1 cellular context compared by ENCODE assay signal in genomic region chr4:184472540-184473264, GRCh38.
TF ChIP-seq lines count a peak whose summit lies in the region.

No MANE protein-coding gene starts in this region.

TF ChIP-seq in GM12878, 131 proteins besides CTCF, POLR2A, EP300 and RAD21 (continued from another document):
- TF ChIP-seq YBX1 (IDR thresholded peaks at IDR 0.05) (no peak), RFX5 (IDR thresholded peaks at IDR 0.05; ENCODE audit: low read depth, low read length) (no peak), SRF (IDR thresholded peaks at IDR 0.05; ENCODE audit: low read depth in 2 of 2, low read length in 2 of 2) (no peak), TCF7 (IDR thresholded peaks at IDR 0.05; ENCODE audit: borderline replicate concordance) (no peak), ESRRA (IDR thresholded peaks at IDR 0.05; ENCODE audit: low read length) (no peak), GABPA (IDR thresholded peaks at IDR 0.05; ENCODE audit: low read depth) (no peak), ETV6 (conservative IDR thresholded peaks at IDR 0.05 in 1 of 2, IDR thresholded peaks at IDR 0.05 in 1 of 2; ENCODE audit: borderline replicate concordance in 1 of 2, low read depth in 1 of 2) (no peak), EZH2 (IDR thresholded peaks at IDR 0.05; ENCODE audit: borderline replicate concordance, control insufficient read depth, low read depth, low read length) (no peak), RELA (IDR thresholded peaks at IDR 0.05; ENCODE audit: borderline replicate concordance, partially characterized antibody) (no peak), NBN (IDR thresholded peaks at IDR 0.05) (no peak), CHD4 (IDR thresholded peaks at IDR 0.05) (no peak), DPF2 (IDR thresholded peaks at IDR 0.05) (peak; percentile 82), MTA2 (IDR thresholded peaks at IDR 0.05; ENCODE audit: low read depth) (no peak), ZNF687 (IDR thresholded peaks at IDR 0.05) (peak; percentile 61; the same call in 1 of the 2 replicates)
- TF ChIP-seq, protein P1, sequence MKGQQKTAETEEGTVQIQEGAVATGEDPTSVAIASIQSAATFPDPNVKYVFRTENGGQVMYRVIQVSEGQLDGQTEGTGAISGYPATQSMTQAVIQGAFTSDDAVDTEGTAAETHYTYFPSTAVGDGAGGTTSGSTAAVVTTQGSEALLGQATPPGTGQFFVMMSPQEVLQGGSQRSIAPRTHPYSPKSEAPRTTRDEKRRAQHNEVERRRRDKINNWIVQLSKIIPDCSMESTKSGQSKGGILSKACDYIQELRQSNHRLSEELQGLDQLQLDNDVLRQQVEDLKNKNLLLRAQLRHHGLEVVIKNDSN (IDR thresholded peaks at IDR 0.05; ENCODE audit: borderline replicate concordance, extremely low read length, insufficient read depth, low read depth, low read length), result no peak
